ENCODE assay signal across 1 cellular context in the genomic region with DNA sequence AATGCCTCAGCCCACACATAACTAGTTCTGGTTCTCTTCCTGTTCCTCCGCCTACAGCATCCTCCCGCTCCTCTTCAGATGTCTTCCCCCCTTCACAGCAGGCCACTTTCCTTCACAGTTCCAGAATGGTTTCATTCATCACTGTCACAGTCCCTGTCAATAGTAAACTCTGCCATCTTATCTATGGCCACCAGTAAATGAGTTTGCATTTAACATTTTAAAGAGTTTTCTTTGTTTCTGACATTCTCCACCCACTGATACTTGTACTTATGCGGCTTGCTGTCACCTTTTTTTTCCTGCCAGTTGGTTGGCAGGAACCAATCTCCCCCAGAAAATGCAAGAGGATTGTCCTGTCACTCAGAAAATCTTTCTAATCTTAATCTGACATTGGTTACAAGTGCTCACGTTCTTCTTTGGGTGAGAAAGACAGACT.
TF ChIP-seq lines count a peak whose summit lies in the region.

No MANE protein-coding gene starts in this region.

TF ChIP-seq in K562, 482 proteins besides CTCF, POLR2A, EP300 and RAD21 (continued from another document and continues in another):
- TF ChIP-seq, protein P1, sequence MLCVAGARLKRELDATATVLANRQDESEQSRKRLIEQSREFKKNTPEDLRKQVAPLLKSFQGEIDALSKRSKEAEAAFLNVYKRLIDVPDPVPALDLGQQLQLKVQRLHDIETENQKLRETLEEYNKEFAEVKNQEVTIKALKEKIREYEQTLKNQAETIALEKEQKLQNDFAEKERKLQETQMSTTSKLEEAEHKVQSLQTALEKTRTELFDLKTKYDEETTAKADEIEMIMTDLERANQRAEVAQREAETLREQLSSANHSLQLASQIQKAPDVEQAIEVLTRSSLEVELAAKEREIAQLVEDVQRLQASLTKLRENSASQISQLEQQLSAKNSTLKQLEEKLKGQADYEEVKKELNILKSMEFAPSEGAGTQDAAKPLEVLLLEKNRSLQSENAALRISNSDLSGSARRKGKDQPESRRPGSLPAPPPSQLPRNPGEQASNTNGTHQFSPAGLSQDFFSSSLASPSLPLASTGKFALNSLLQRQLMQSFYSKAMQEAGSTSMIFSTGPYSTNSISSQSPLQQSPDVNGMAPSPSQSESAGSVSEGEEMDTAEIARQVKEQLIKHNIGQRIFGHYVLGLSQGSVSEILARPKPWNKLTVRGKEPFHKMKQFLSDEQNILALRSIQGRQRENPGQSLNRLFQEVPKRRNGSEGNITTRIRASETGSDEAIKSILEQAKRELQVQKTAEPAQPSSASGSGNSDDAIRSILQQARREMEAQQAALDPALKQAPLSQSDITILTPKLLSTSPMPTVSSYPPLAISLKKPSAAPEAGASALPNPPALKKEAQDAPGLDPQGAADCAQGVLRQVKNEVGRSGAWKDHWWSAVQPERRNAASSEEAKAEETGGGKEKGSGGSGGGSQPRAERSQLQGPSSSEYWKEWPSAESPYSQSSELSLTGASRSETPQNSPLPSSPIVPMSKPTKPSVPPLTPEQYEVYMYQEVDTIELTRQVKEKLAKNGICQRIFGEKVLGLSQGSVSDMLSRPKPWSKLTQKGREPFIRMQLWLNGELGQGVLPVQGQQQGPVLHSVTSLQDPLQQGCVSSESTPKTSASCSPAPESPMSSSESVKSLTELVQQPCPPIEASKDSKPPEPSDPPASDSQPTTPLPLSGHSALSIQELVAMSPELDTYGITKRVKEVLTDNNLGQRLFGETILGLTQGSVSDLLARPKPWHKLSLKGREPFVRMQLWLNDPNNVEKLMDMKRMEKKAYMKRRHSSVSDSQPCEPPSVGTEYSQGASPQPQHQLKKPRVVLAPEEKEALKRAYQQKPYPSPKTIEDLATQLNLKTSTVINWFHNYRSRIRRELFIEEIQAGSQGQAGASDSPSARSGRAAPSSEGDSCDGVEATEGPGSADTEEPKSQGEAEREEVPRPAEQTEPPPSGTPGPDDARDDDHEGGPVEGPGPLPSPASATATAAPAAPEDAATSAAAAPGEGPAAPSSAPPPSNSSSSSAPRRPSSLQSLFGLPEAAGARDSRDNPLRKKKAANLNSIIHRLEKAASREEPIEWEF (CRISPR knock-in tag; IDR thresholded peaks at IDR 0.05), result no peak
- TF ChIP-seq ZNF584 (CRISPR knock-in tag; IDR thresholded peaks at IDR 0.05; ENCODE audit: low read depth) (no peak), TBL1XR1 (IDR thresholded peaks at IDR 0.05; ENCODE audit: low read length in 2 of 2) (peak in 1 of 2 experiments; percentile 52; a peak in 1 of 4 replicates), ZNF239 (CRISPR knock-in tag; IDR thresholded peaks at IDR 0.05) (no peak), SPI1 (IDR thresholded peaks at IDR 0.05; ENCODE audit: borderline replicate concordance, low read depth, low read length) (0 out of 2 replicates have a peak, but pooled peaks have one; percentile 28), FIP1L1 (IDR thresholded peaks at IDR 0.05; ENCODE audit: low read depth, low read length, poor library complexity, severe bottlenecking) (no peak), FOXK2 (conservative IDR thresholded peaks at IDR 0.05 in 1 of 2, IDR thresholded peaks at IDR 0.05 in 1 of 2; ENCODE audit: low read depth in 2 of 2) (no peak; a peak in 1 of 4 replicates), SUPT5H (IDR thresholded peaks at IDR 0.05) (no peak), TCF3 (CRISPR knock-in tag; IDR thresholded peaks at IDR 0.05) (peak; percentile 81), ZNF253 (CRISPR knock-in tag; conservative IDR thresholded peaks at IDR 0.05) (no peak), BRD9 (IDR thresholded peaks at IDR 0.05; ENCODE audit: low read depth, partially characterized antibody) (no peak), NCOA6 (IDR thresholded peaks at IDR 0.05) (no peak), TRIM24 (IDR thresholded peaks at IDR 0.05) (peak in 1 of 2 experiments; percentile 52; a peak in 2 of 4 replicates), NFYB (IDR thresholded peaks at IDR 0.05; ENCODE audit: extremely low read depth, insufficient read length) (no peak), RCOR1 (IDR thresholded peaks at IDR 0.05; ENCODE audit: borderline replicate concordance in 1 of 2, low read depth in 2 of 2, low read length in 2 of 2) (peak in 1 of 2 experiments; percentile 77; a peak in 2 of 4 replicates), ZNF766 (CRISPR knock-in tag; conservative IDR thresholded peaks at IDR 0.05) (0 out of 2 replicates have a peak, but pooled peaks have one; percentile 20), ZSCAN32 (CRISPR knock-in tag; IDR thresholded peaks at IDR 0.05) (no peak), ZEB2 (IDR thresholded peaks at IDR 0.05) (peak; percentile 76), ZNF384 (IDR thresholded peaks at IDR 0.05; ENCODE audit: low read depth, low read length) (peak; percentile 75), SMARCC2 (IDR thresholded peaks at IDR 0.05; ENCODE audit: low read depth) (peak; percentile 45; the same call in 1 of the 2 replicates), PURB (CRISPR knock-in tag; IDR thresholded peaks at IDR 0.05; ENCODE audit: low read depth) (no peak), ZC3H11A (IDR thresholded peaks at IDR 0.05; ENCODE audit: low read depth, low read length) (no peak), L3MBTL2 (IDR thresholded peaks at IDR 0.05) (no peak), MBD2 (IDR thresholded peaks at IDR 0.05; ENCODE audit: borderline replicate concordance, low read depth) (0 out of 2 replicates have a peak, but pooled peaks have one; percentile 39), DPF2 (IDR thresholded peaks at IDR 0.05) (peak; percentile 93), GTF2E2 (tag; IDR thresholded peaks at IDR 0.05) (0 out of 2 replicates have a peak, but pooled peaks have one; percentile 58), ILK (tag; IDR thresholded peaks at IDR 0.05; ENCODE audit: borderline replicate concordance, low read depth) (no peak)
- TF ChIP-seq, protein P2, sequence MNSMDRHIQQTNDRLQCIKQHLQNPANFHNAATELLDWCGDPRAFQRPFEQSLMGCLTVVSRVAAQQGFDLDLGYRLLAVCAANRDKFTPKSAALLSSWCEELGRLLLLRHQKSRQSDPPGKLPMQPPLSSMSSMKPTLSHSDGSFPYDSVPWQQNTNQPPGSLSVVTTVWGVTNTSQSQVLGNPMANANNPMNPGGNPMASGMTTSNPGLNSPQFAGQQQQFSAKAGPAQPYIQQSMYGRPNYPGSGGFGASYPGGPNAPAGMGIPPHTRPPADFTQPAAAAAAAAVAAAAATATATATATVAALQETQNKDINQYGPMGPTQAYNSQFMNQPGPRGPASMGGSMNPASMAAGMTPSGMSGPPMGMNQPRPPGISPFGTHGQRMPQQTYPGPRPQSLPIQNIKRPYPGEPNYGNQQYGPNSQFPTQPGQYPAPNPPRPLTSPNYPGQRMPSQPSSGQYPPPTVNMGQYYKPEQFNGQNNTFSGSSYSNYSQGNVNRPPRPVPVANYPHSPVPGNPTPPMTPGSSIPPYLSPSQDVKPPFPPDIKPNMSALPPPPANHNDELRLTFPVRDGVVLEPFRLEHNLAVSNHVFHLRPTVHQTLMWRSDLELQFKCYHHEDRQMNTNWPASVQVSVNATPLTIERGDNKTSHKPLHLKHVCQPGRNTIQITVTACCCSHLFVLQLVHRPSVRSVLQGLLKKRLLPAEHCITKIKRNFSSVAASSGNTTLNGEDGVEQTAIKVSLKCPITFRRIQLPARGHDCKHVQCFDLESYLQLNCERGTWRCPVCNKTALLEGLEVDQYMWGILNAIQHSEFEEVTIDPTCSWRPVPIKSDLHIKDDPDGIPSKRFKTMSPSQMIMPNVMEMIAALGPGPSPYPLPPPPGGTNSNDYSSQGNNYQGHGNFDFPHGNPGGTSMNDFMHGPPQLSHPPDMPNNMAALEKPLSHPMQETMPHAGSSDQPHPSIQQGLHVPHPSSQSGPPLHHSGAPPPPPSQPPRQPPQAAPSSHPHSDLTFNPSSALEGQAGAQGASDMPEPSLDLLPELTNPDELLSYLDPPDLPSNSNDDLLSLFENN (IDR thresholded peaks at IDR 0.05; ENCODE audit: low read depth in 2 of 2, low read length in 2 of 2), result peak in 1 of 2 experiments; percentile 72; a peak in 2 of 4 replicates
- TF ChIP-seq, protein P3, sequence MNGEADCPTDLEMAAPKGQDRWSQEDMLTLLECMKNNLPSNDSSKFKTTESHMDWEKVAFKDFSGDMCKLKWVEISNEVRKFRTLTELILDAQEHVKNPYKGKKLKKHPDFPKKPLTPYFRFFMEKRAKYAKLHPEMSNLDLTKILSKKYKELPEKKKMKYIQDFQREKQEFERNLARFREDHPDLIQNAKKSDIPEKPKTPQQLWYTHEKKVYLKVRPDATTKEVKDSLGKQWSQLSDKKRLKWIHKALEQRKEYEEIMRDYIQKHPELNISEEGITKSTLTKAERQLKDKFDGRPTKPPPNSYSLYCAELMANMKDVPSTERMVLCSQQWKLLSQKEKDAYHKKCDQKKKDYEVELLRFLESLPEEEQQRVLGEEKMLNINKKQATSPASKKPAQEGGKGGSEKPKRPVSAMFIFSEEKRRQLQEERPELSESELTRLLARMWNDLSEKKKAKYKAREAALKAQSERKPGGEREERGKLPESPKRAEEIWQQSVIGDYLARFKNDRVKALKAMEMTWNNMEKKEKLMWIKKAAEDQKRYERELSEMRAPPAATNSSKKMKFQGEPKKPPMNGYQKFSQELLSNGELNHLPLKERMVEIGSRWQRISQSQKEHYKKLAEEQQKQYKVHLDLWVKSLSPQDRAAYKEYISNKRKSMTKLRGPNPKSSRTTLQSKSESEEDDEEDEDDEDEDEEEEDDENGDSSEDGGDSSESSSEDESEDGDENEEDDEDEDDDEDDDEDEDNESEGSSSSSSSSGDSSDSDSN (IDR thresholded peaks at IDR 0.05; ENCODE audit: borderline replicate concordance in 1 of 2, low read depth in 2 of 2, low read length in 2 of 2), result 0 out of 4 replicates have a peak, but pooled peaks of 1 of the 2 experiments have one; percentile 29
- TF ChIP-seq, protein P4, sequence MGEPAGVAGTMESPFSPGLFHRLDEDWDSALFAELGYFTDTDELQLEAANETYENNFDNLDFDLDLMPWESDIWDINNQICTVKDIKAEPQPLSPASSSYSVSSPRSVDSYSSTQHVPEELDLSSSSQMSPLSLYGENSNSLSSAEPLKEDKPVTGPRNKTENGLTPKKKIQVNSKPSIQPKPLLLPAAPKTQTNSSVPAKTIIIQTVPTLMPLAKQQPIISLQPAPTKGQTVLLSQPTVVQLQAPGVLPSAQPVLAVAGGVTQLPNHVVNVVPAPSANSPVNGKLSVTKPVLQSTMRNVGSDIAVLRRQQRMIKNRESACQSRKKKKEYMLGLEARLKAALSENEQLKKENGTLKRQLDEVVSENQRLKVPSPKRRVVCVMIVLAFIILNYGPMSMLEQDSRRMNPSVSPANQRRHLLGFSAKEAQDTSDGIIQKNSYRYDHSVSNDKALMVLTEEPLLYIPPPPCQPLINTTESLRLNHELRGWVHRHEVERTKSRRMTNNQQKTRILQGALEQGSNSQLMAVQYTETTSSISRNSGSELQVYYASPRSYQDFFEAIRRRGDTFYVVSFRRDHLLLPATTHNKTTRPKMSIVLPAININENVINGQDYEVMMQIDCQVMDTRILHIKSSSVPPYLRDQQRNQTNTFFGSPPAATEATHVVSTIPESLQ (CRISPR knock-in tag; IDR thresholded peaks at IDR 0.05), result no peak
- TF ChIP-seq, protein P5, sequence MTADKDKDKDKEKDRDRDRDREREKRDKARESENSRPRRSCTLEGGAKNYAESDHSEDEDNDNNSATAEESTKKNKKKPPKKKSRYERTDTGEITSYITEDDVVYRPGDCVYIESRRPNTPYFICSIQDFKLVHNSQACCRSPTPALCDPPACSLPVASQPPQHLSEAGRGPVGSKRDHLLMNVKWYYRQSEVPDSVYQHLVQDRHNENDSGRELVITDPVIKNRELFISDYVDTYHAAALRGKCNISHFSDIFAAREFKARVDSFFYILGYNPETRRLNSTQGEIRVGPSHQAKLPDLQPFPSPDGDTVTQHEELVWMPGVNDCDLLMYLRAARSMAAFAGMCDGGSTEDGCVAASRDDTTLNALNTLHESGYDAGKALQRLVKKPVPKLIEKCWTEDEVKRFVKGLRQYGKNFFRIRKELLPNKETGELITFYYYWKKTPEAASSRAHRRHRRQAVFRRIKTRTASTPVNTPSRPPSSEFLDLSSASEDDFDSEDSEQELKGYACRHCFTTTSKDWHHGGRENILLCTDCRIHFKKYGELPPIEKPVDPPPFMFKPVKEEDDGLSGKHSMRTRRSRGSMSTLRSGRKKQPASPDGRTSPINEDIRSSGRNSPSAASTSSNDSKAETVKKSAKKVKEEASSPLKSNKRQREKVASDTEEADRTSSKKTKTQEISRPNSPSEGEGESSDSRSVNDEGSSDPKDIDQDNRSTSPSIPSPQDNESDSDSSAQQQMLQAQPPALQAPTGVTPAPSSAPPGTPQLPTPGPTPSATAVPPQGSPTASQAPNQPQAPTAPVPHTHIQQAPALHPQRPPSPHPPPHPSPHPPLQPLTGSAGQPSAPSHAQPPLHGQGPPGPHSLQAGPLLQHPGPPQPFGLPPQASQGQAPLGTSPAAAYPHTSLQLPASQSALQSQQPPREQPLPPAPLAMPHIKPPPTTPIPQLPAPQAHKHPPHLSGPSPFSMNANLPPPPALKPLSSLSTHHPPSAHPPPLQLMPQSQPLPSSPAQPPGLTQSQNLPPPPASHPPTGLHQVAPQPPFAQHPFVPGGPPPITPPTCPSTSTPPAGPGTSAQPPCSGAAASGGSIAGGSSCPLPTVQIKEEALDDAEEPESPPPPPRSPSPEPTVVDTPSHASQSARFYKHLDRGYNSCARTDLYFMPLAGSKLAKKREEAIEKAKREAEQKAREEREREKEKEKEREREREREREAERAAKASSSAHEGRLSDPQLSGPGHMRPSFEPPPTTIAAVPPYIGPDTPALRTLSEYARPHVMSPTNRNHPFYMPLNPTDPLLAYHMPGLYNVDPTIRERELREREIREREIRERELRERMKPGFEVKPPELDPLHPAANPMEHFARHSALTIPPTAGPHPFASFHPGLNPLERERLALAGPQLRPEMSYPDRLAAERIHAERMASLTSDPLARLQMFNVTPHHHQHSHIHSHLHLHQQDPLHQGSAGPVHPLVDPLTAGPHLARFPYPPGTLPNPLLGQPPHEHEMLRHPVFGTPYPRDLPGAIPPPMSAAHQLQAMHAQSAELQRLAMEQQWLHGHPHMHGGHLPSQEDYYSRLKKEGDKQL (CRISPR knock-in tag; IDR thresholded peaks at IDR 0.05; ENCODE audit: borderline replicate concordance), result no peak
- TF ChIP-seq, protein P6, sequence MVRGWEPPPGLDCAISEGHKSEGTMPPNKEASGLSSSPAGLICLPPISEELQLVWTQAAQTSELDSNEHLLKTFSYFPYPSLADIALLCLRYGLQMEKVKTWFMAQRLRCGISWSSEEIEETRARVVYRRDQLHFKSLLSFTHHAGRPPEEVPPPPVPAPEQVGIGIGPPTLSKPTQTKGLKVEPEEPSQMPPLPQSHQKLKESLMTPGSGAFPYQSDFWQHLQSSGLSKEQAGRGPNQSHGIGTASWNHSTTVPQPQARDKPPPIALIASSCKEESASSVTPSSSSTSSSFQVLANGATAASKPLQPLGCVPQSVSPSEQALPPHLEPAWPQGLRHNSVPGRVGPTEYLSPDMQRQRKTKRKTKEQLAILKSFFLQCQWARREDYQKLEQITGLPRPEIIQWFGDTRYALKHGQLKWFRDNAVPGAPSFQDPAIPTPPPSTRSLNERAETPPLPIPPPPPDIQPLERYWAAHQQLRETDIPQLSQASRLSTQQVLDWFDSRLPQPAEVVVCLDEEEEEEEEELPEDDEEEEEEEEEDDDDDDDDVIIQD (CRISPR knock-in tag; IDR thresholded peaks at IDR 0.05), result no peak
